ENCODE assay signal across 35 cellular contexts in the genomic region with DNA sequence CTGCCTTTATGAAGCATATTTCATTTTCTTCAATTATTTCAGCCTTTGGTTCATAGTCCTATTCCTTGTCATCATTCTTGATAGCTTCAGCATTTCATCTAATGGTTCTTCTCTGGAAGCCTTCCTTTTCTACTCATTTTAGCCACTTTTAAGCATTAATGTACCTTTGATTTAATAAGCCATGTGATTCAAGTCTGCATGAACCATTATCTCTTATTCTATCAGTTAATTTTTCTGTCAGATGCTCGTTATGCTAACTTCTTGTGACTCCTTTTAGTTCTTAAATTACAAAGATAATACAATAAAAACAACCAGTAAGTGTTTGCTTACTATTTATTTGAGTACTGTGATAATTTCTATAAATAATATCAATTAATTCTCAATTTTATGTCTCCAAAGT.
"Had no signal": no experiment of that assay in that cellular context is flagged by ENCODE, and none has a peak within 500 bp of the region (broad histone marks: within the 10 kb centered on the region; RNA-seq: fewer than 3 reads in every experiment).

No MANE protein-coding gene starts in this region.

- H3K36me3 ChIP-seq: MG63 had no signal

- H3K9me3 ChIP-seq: MG63 had no signal

- H3K27ac ChIP-seq: KMS-11 had no signal

- DNase-seq: Karpas-422, Kasumi-1, KG1, MG63, MM.1S, MV-4-11, NCI-H1048, NCI-H1092, NCI-H1092 treated with DMSO at 0.1 percent for 48 hours, NCI-H1105, NCI-H1105 treated with DMSO at 0.1 percent for 48 hours, NCI-H1417, NCI-H1417 treated with DMSO at 0.1 percent for 48 hours, NCI-H1436, NCI-H1436 treated with DMSO at 0.1 percent for 48 hours, NCI-H146, NCI-H1694, NCI-H1694 treated with DMSO at 0.1 percent for 48 hours, NCI-H187, NCI-H187 treated with DMSO at 0.1 percent for 48 hours, NCI-H1930, NCI-H2029, NCI-H2029 treated with DMSO at 0.1 percent for 48 hours, NCI-H2081, NCI-H2081 treated with DMSO at 0.1 percent for 48 hours, NCI-H2107, NCI-H2171, NCI-H2171 treated with DMSO at 0.1 percent for 48 hours, NCI-H2227 treated with DMSO at 0.1 percent for 48 hours, NCI-H226, NCI-H345, NCI-H446, NCI-H446 treated with DMSO at 0.1 percent for 48 hours, NCI-H510A had no signal

- H3K9ac ChIP-seq: KMS-11 had no signal

- H3K27me3 ChIP-seq: MG63 had no signal

- H3K4me2 ChIP-seq: KMS-11 had no signal

- H3K4me3 ChIP-seq: MG63 had no signal
